In genomic region chr16:56369202-56369601, GRCh38 we compare ENCODE assay signal across 17 cellular contexts. TPM values are rescaled to one million over a fixed set of nuclear protein-coding genes. Genes with fewer than 3 reads are reported as not detected.
A peak's percentile ranks its signal among the peaks of the same experiment; 100 is the strongest.
DNase-seq lines count a peak whose midpoint lies in the region; ATAC-seq and TF ChIP-seq lines count a peak whose summit lies in the region.
"Had no signal": no experiment of that assay in that cellular context is flagged by ENCODE, and none has a peak within 500 bp of the region (broad histone marks: within the 10 kb centered on the region; RNA-seq: fewer than 3 reads in every experiment).

No MANE protein-coding gene starts in this region.

- H3K4me3 Mint-ChIP-seq in nephron: no peak overlapping the region
- no peak overlapping the region for H3K4me3 Mint-ChIP-seq in nephron progenitor cell
- H3K4me3 Mint-ChIP-seq: CD8-positive, alpha-beta T cell; H9 had no signal

- peaks cover 7% of the 10 kb centered on the region for H3K4me1 ChIP-seq in BE2C

- CTCF ChIA-PET in HEK293T (lab: Yijun Ruan, JAX): no interaction called here

- H3K9me3 Mint-ChIP-seq in nephron: no peaks in the 10 kb centered on the region
- H3K9me3 Mint-ChIP-seq in nephron progenitor cell: peaks cover 12% of the 10 kb centered on the region
- H3K9me3 Mint-ChIP-seq: CD8-positive, alpha-beta T cell; H9 had no signal

- no peaks in the 10 kb centered on the region for H3K27me3 ChIP-seq in BE2C
- H3K27me3 ChIP-seq: BLaER1 treated with 17β-estradiol and CSF1 and Interleukin-3, amounts not matched to agents 10 nM and 100 nM had no signal

- peaks cover 46% of the 10 kb centered on the region for H3K36me3 Mint-ChIP-seq in nephron (ENCODE audit: low read depth)
- peaks cover 52% of the 10 kb centered on the region for H3K36me3 Mint-ChIP-seq in nephron progenitor cell (ENCODE audit: low read depth)

- peaks cover 4% of the 10 kb centered on the region for H3K27me3 Mint-ChIP-seq in nephron (ENCODE audit: low read depth)
- no peaks in the 10 kb centered on the region for H3K27me3 Mint-ChIP-seq in nephron progenitor cell (ENCODE audit: low read depth, poor library complexity)

- DNase-seq in DMS 273 treated with DMSO at 0.1 percent for 48 hours (lab: John Stamatoyannopoulos, UW): peak; percentile 22
- DNase-seq in NCI-H2171 (lab: John Stamatoyannopoulos, UW): peak; percentile 23
- peak; percentile 63 for DNase-seq in cerebellum (ENCODE audit: low spot score)
- DNase-seq in nephron progenitor cell: no peak
- DNase-seq in HEK293T (ENCODE audit: extremely low spot score): no peak
- no peak for DNase-seq in BE2C
- DNase-seq: Calu3; CD8-positive, alpha-beta T cell; DMS79; H9; Kasumi-1; NCI-H1105; NCI-H2227 treated with DMSO at 0.1 percent for 48 hours; NCI-H510A treated with DMSO at 0.1 percent for 48 hours had no signal

- H3K9me3 ChIP-seq in BE2C: no peaks in the 10 kb centered on the region
- H3K9me3 ChIP-seq: BLaER1 treated with 17β-estradiol and CSF1 and Interleukin-3, amounts not matched to agents 10 nM and 100 nM had no signal

- no peak for ATAC-seq in GM21515 (IDR thresholded peaks at IDR 0.05; ENCODE audit: unreplicated experiment)
- ATAC-seq: CD8-positive, alpha-beta T cell had no signal

- H3K36me3 ChIP-seq in BE2C: peaks cover 11% of the 10 kb centered on the region

- TF ChIP-seq CTCF in nephron (IDR thresholded peaks at IDR 0.05; ENCODE audit: unreplicated experiment in 3 of 3) (no peak), nephron progenitor cell (IDR thresholded peaks at IDR 0.05) (no peak), BE2C (IDR thresholded peaks at IDR 0.05; ENCODE audit: low read depth, low read length) (no peak)

- H3K27ac Mint-ChIP-seq in nephron (peak overlapping the region in 2 of 3 experiments; percentile 70 to 98), nephron progenitor cell (no peak overlapping the region)
- H3K27ac Mint-ChIP-seq: CD8-positive, alpha-beta T cell; H9 had no signal

- POLR2A ChIA-PET in HEK293T (lab: Yijun Ruan, JAX): no interaction called here

- peaks cover 31% of the 10 kb centered on the region for H3K4me1 Mint-ChIP-seq in nephron
- peaks cover 52% of the 10 kb centered on the region for H3K4me1 Mint-ChIP-seq in nephron progenitor cell

- no peak overlapping the region for H3K4me3 ChIP-seq in BE2C (ENCODE audit: low read depth, low read length)
- H3K4me3 ChIP-seq: BLaER1 treated with 17β-estradiol and CSF1 and Interleukin-3, amounts not matched to agents 10 nM and 100 nM had no signal

TF ChIP-seq in HEK293T, 16 proteins besides CTCF, POLR2A, EP300 and RAD21:
- no peak for TF ChIP-seq LEF1 (IDR thresholded peaks at IDR 0.05; ENCODE audit: borderline replicate concordance)
- TF ChIP-seq SP1 (IDR thresholded peaks at IDR 0.05): no peak
- TF ChIP-seq BHLHE40 (IDR thresholded peaks at IDR 0.05; ENCODE audit: borderline replicate concordance): no peak
- no peak for TF ChIP-seq HDGF (IDR thresholded peaks at IDR 0.05; ENCODE audit: borderline replicate concordance)
- no peak for TF ChIP-seq CTBP1 (IDR thresholded peaks at IDR 0.05; ENCODE audit: borderline replicate concordance)
- no peak for TF ChIP-seq NFRKB (IDR thresholded peaks at IDR 0.05)
- TF ChIP-seq PKNOX1 (IDR thresholded peaks at IDR 0.05): no peak
- TF ChIP-seq L3MBTL2 (conservative IDR thresholded peaks at IDR 0.05): no peak
- no peak for TF ChIP-seq FOXA1 (IDR thresholded peaks at IDR 0.05)
- no peak for TF ChIP-seq ELF4 (IDR thresholded peaks at IDR 0.05)
- TF ChIP-seq SUZ12 (IDR thresholded peaks at IDR 0.05): no peak
- TF ChIP-seq TARDBP (IDR thresholded peaks at IDR 0.05): no peak
- no peak for TF ChIP-seq ARNT (IDR thresholded peaks at IDR 0.05)
- no peak for TF ChIP-seq FOXM1 (IDR thresholded peaks at IDR 0.05; ENCODE audit: borderline replicate concordance)
- no peak for TF ChIP-seq FOXK2 (IDR thresholded peaks at IDR 0.05)
- TF ChIP-seq ZNF384 (IDR thresholded peaks at IDR 0.05): no peak

RNA-seq across cellular contexts. Expression of gene AMFR, which starts 56.1 kb away (rescaled TPM):
- total RNA-seq in cerebellum: 126 TPM
- polyA plus RNA-seq in BE2C (2012; ENCODE audit: insufficient read depth, insufficient read length, low read depth): 47.8 TPM

Comparison
In these comparisons a context has a peak if more than half of its experiments do, and no peak if none do; other contexts are left out.
1. DNase-seq: peak in DMS 273 treated with DMSO at 0.1 percent for 48 hours (single experiment), NCI-H2171 (single experiment) and cerebellum (single experiment); none in nephron progenitor cell (single experiment), HEK293T (single experiment) and BE2C (single experiment).